8 cellular contexts compared by ENCODE assay signal in genomic region chr1:229855999-229856650, GRCh38.
DNase-seq lines count a peak whose midpoint lies in the region; ATAC-seq and TF ChIP-seq lines count a peak whose summit lies in the region.

No MANE protein-coding gene starts in this region.

- no peak overlapping the region for H3K4me3 ChIP-seq in CD4-positive, alpha-beta memory T cell (ENCODE audit: low read length in 2 of 2)
- H3K4me3 ChIP-seq in testis = no peak overlapping the region

- 69 to 70% methylated on average over 7 of the region's 7 CpGs for WGBS in testis, 2 donors

- H3K9me3 Mint-ChIP-seq in CD4-positive, alpha-beta memory T cell = no peaks in the 10 kb centered on the region

- peaks cover 5 to 8% (median 6%) of the 10 kb centered on the region in 4 donors for H3K4me1 Mint-ChIP-seq in CD4-positive, alpha-beta memory T cell

- no peak for TF ChIP-seq CTCF in testis (IDR thresholded peaks at IDR 0.05)

- no peak for DNase-seq in CD4-positive, alpha-beta memory T cell
- peak; percentile 45 for DNase-seq in SIG-M5 (lab: John Stamatoyannopoulos, UW)
- DNase-seq in left colon = peak; percentile 29 to 34
- no peak for DNase-seq in NCI-H2029 treated with DMSO at 0.1 percent for 48 hours (lab: John Stamatoyannopoulos, UW)
- no peak for DNase-seq in testis
- DNase-seq in NCI-H446 (lab: John Stamatoyannopoulos, UW) = no peak

- no peaks in the 10 kb centered on the region for H3K9me3 ChIP-seq in CD4-positive, alpha-beta memory T cell (ENCODE audit: control insufficient read depth in 1 of 2, low read length in 2 of 2)
- H3K9me3 ChIP-seq in testis = no peaks in the 10 kb centered on the region

- POLR2A ChIA-PET in CD4-positive, alpha-beta memory T cell (lab: Charles Lee; ENCODE audit: partially characterized antibody) = no interaction called here

- peak overlapping the region; percentile 75 to 87 (median 84) for H3K4me3 Mint-ChIP-seq in CD4-positive, alpha-beta memory T cell

- ATAC-seq in GM19043 (IDR thresholded peaks at IDR 0.05; ENCODE audit: low read depth, unreplicated experiment) (peak; percentile 94), HG03066 (IDR thresholded peaks at IDR 0.05; ENCODE audit: low read depth, unreplicated experiment) (peak; percentile 94), left colon (peak; percentile 46)

- H3K4me1 ChIP-seq in CD4-positive, alpha-beta memory T cell (ENCODE audit: insufficient read depth, low read length) = no peaks in the 10 kb centered on the region
- H3K4me1 ChIP-seq in testis = no peaks in the 10 kb centered on the region

- no peaks in the 10 kb centered on the region for H3K36me3 ChIP-seq in CD4-positive, alpha-beta memory T cell (ENCODE audit: insufficient read depth, low read length)
- no peaks in the 10 kb centered on the region for H3K36me3 ChIP-seq in testis (ENCODE audit: low read depth, missing control alignments)

- no peak for TF ChIP-seq POLR2A in testis (IDR thresholded peaks at IDR 0.05)

- peak overlapping the region in 5 of 7 donors; percentile 17 to 82 (median 31) for H3K27ac Mint-ChIP-seq in CD4-positive, alpha-beta memory T cell

- CTCF ChIA-PET in CD4-positive, alpha-beta memory T cell (lab: Charles Lee; ENCODE audit: partially characterized antibody) = no interaction called here

- no peaks in the 10 kb centered on the region for H3K36me3 Mint-ChIP-seq in CD4-positive, alpha-beta memory T cell

- intact Hi-C loops in CD4-positive, alpha-beta memory T cell (cut with micrococcal nuclease) = no loop called here
- intact Hi-C loops in left colon (cut with DNase I, micrococcal nuclease) (no loop called here), testis (cut with DNase I; ENCODE audit: low total_unique reads) (no loop called here)

- no peak overlapping the region for H3K27ac ChIP-seq in CD4-positive, alpha-beta memory T cell (ENCODE audit: low read depth, low read length)
- H3K27ac ChIP-seq in testis = no peak overlapping the region

- peaks cover 3% of the 10 kb centered on the region in 2 donors for H3K27me3 Mint-ChIP-seq in CD4-positive, alpha-beta memory T cell

- no peaks in the 10 kb centered on the region for H3K27me3 ChIP-seq in CD4-positive, alpha-beta memory T cell (ENCODE audit: insufficient read depth, low read length)
- H3K27me3 ChIP-seq in testis = no peaks in the 10 kb centered on the region

Comparison
In these comparisons a context has a peak if more than half of its experiments do, and no peak if none do; other contexts are left out.
1. DNase-seq: peak in SIG-M5 (single experiment) and left colon (2 of 2); none in CD4-positive, alpha-beta memory T cell (0 of 5), NCI-H2029 treated with DMSO at 0.1 percent for 48 hours (single experiment), testis (single experiment) and NCI-H446 (0 of 2).
2. Peak in every context shown above with its lines, with median percentiles within 50 percentile points of each other: ATAC-seq.